9 cellular contexts compared by ENCODE assay signal in genomic region chr2:222423632-222424280, GRCh38. TPM values are rescaled to one million over a fixed set of nuclear protein-coding genes. Genes with fewer than 3 reads are reported as not detected.
DNase-seq lines count a peak whose midpoint lies in the region; ATAC-seq, FAIRE-seq and TF ChIP-seq lines count a peak whose summit lies in the region.
"Had no signal": no experiment of that assay in that cellular context is flagged by ENCODE, and none has a peak within 500 bp of the region (broad histone marks: within the 10 kb centered on the region; RNA-seq: fewer than 3 reads in every experiment).

No MANE protein-coding gene starts in this region.

- TF ChIP-seq EP300 in Ishikawa (IDR thresholded peaks at IDR 0.05; ENCODE audit: borderline replicate concordance) = no peak

- no peak for FAIRE-seq in kidney (lab: Jason Lieb, UNC)
- FAIRE-seq: islet of Langerhans had no signal

- peaks cover 7% of the 10 kb centered on the region for H3K36me3 Mint-ChIP-seq in activated T-helper 2 cell treated with anti-CD3 and anti-CD28 coated beads, Interferon-gamma antibody, Interleukin-2, Interleukin-4, amounts not matched to agents 10 μg/mL and 5 μg/mL and 100 μg/mL, durations not matched to agents 14 hours and 24 hours and 36 hours (ENCODE audit: low read depth)

- H3K36me3 ChIP-seq in kidney (ENCODE audit: control insufficient read depth in 1 of 2, insufficient read depth in 2 of 2, low read length in 2 of 2) (no peaks in the 10 kb centered on the region), tibial artery (no peaks in the 10 kb centered on the region)

- TF ChIP-seq CTCF in kidney (IDR thresholded peaks at IDR 0.05; ENCODE audit: borderline replicate concordance, extremely low read depth, insufficient read depth) (no peak), tibial artery (IDR thresholded peaks at IDR 0.05) (no peak)

- H3K27ac Mint-ChIP-seq in activated T-helper 2 cell treated with anti-CD3 and anti-CD28 coated beads, Interferon-gamma antibody, Interleukin-2, Interleukin-4, amounts not matched to agents 10 μg/mL and 5 μg/mL and 100 μg/mL, durations not matched to agents 14 hours and 24 hours and 36 hours = peak overlapping the region; percentile 98

- peaks cover 21% of the 10 kb centered on the region for H3K27me3 Mint-ChIP-seq in activated T-helper 2 cell treated with anti-CD3 and anti-CD28 coated beads, Interferon-gamma antibody, Interleukin-2, Interleukin-4, amounts not matched to agents 10 μg/mL and 5 μg/mL and 100 μg/mL, durations not matched to agents 14 hours and 24 hours and 36 hours (ENCODE audit: low read depth)

- H3K4me1 Mint-ChIP-seq in activated T-helper 2 cell treated with anti-CD3 and anti-CD28 coated beads, Interferon-gamma antibody, Interleukin-2, Interleukin-4, amounts not matched to agents 10 μg/mL and 5 μg/mL and 100 μg/mL, durations not matched to agents 14 hours and 24 hours and 36 hours (ENCODE audit: low read depth) = peaks cover 34% of the 10 kb centered on the region

- H3K9me3 Mint-ChIP-seq in activated T-helper 2 cell treated with anti-CD3 and anti-CD28 coated beads, Interferon-gamma antibody, Interleukin-2, Interleukin-4, amounts not matched to agents 10 μg/mL and 5 μg/mL and 100 μg/mL, durations not matched to agents 14 hours and 24 hours and 36 hours = no peaks in the 10 kb centered on the region

- H3K4me1 ChIP-seq in kidney (ENCODE audit: control insufficient read depth in 1 of 2, insufficient read depth in 1 of 2, low read depth in 1 of 2, low read length in 2 of 2) = peaks cover 0 to 5% of the 10 kb centered on the region in 2 donors
- peaks cover 0 to 20% (median 13%) of the 10 kb centered on the region in 4 donors for H3K4me1 ChIP-seq in tibial artery

- no peak overlapping the region for H3K9ac ChIP-seq in kidney (ENCODE audit: low read length in 2 of 2)

- in situ Hi-C loops in G401 (cut with HindIII; ENCODE audit: low sequenced_read_pairs) = no loop called here

- peaks cover 0 to 39% of the 10 kb centered on the region in 2 donors for H3K27me3 ChIP-seq in tibial artery

- H3K4me3 Mint-ChIP-seq in activated T-helper 2 cell treated with anti-CD3 and anti-CD28 coated beads, Interferon-gamma antibody, Interleukin-2, Interleukin-4, amounts not matched to agents 10 μg/mL and 5 μg/mL and 100 μg/mL, durations not matched to agents 14 hours and 24 hours and 36 hours (ENCODE audit: low read depth) = peak overlapping the region; percentile 96

- TF ChIP-seq RAD21 in Ishikawa (IDR thresholded peaks at IDR 0.05; ENCODE audit: low read depth) = no peak

- H3K4me3 ChIP-seq in kidney (ENCODE audit: low read length in 2 of 2) (peak overlapping the region in 1 of 2 donors; percentile 60), tibial artery (peak overlapping the region in 1 of 2 donors; percentile 44)

- no peaks in the 10 kb centered on the region for H3K9me3 ChIP-seq in kidney (ENCODE audit: control insufficient read depth in 1 of 2, low read length in 2 of 2)
- no peaks in the 10 kb centered on the region for H3K9me3 ChIP-seq in tibial artery

- ATAC-seq in GM21390 (IDR thresholded peaks at IDR 0.05; ENCODE audit: unreplicated experiment) = peak; percentile 20

- H3K27ac ChIP-seq in kidney (ENCODE audit: low read depth in 2 of 2, low read length in 2 of 2) = peak overlapping the region in 1 of 2 donors; percentile 63
- no peak overlapping the region for H3K27ac ChIP-seq in tibial artery

- DNase-seq in G401 (ENCODE audit: low spot score) (peak; percentile 63), kidney (peak; percentile 78), SKM-1 (lab: John Stamatoyannopoulos, UW; ENCODE audit: unreplicated experiment) (no peak), tibial artery (no peak)
- no peak for DNase-seq in activated T-helper 2 cell treated with anti-CD3 and anti-CD28 coated beads, Interferon-gamma antibody, Interleukin-2, Interleukin-4, amounts not matched to agents 10 μg/mL and 5 μg/mL and 100 μg/mL, durations not matched to agents 14 hours and 24 hours and 36 hours (ENCODE audit: low spot score)
- DNase-seq in stimulated activated CD8-positive, alpha-beta memory T cell treated with anti-CD3 and anti-CD28 coated beads, Interleukin-15, amount 100 ng/mL, for 48 hours (ENCODE audit: low read depth in 2 of 2) = peak; percentile 43 to 45

- intact Hi-C loops in activated T-helper 2 cell treated with anti-CD3 and anti-CD28 coated beads, Interferon-gamma antibody, Interleukin-2, Interleukin-4, amounts not matched to agents 10 μg/mL and 5 μg/mL and 100 μg/mL, durations not matched to agents 14 hours and 24 hours and 36 hours (cut with micrococcal nuclease) = loop anchor here (5.0 to 10.0 kb wide), 3 partner anchors 101 to 781 kb away; partner anchors contain the start of gene FARSB
- intact Hi-C loops in kidney (cut with DNase I) (no loop called here), tibial artery (cut with DNase I; ENCODE audit: low total_unique reads) (no loop called here)

TF ChIP-seq in Ishikawa, 13 proteins besides CTCF, POLR2A, EP300 and RAD21:
- TF ChIP-seq FOXM1 (IDR thresholded peaks at IDR 0.05; ENCODE audit: borderline replicate concordance, low read depth) (no peak), TAF1 (IDR thresholded peaks at IDR 0.05; ENCODE audit: low read depth) (no peak), MAX (IDR thresholded peaks at IDR 0.05) (no peak), REST (IDR thresholded peaks at IDR 0.05; ENCODE audit: low read depth) (no peak), TCF12 (IDR thresholded peaks at IDR 0.05; ENCODE audit: low read depth) (no peak), CEBPB (IDR thresholded peaks at IDR 0.05) (0 out of 2 replicates have a peak, but pooled peaks have one; percentile 50)

RNA-seq across cellular contexts. Expression of gene SGPP2, which starts 0.6 kb away (rescaled TPM):
- total RNA-seq in G401 (2014; rRNA removed; shearing (Covaris generic)) = not detected in 2 replicates
- 10.6 and 11.4 TPM in 2 replicates for total RNA-seq in activated T-helper 2 cell treated with anti-CD3 and anti-CD28 coated beads, Interferon-gamma antibody, Interleukin-2, Interleukin-4, amounts not matched to agents 10 μg/mL and 5 μg/mL and 100 μg/mL, durations not matched to agents 14 hours and 24 hours and 36 hours
- total RNA-seq in kidney = 89.8 TPM
- 8.2 TPM for polyA plus RNA-seq in kidney (ENCODE audit: insufficient read depth, low read depth, low replicate concordance)

Comparison
In these comparisons a context has a peak if more than half of its experiments do, and no peak if none do; other contexts are left out.
1. DNase-seq: peak in G401 (single experiment), kidney (single experiment) and stimulated activated CD8-positive, alpha-beta memory T cell treated with anti-CD3 and anti-CD28 coated beads, Interleukin-15, amount 100 ng/mL, for 48 hours (2 of 2); none in activated T-helper 2 cell treated with anti-CD3 and anti-CD28 coated beads, Interferon-gamma antibody, Interleukin-2, Interleukin-4, amounts not matched to agents 10 μg/mL and 5 μg/mL and 100 μg/mL, durations not matched to agents 14 hours and 24 hours and 36 hours (single experiment), SKM-1 (single experiment) and tibial artery (0 of 2).
2. RNA of gene SGPP2, which starts 0.6 kb away (total RNA-seq): 89.8 TPM in kidney (single experiment) and 10.6 to 11.4 TPM in activated T-helper 2 cell treated with anti-CD3 and anti-CD28 coated beads, Interferon-gamma antibody, Interleukin-2, Interleukin-4, amounts not matched to agents 10 μg/mL and 5 μg/mL and 100 μg/mL, durations not matched to agents 14 hours and 24 hours and 36 hours; not detected in G401; every median in the first group is over 10 times any median in the second.